ENCODE assay signal across 8 cellular contexts in genomic region chr19:797528-798414, GRCh38. TPM values are rescaled to one million over a fixed set of nuclear protein-coding genes. Genes with fewer than 3 reads are reported as not detected.
DNase-seq lines count a peak whose midpoint lies in the region; ATAC-seq and TF ChIP-seq lines count a peak whose summit lies in the region.

No MANE protein-coding gene starts in this region.

- ATAC-seq in HG02642 (IDR thresholded peaks at IDR 0.05; ENCODE audit: poor library complexity, unreplicated experiment) (peak; percentile 47), T-helper 17 cell (peak; percentile 22), right cardiac atrium (peak; percentile 16 to 27)

- peak; percentile 75 for DNase-seq in NCI-H128 (lab: John Stamatoyannopoulos, UW; ENCODE audit: unreplicated experiment)
- DNase-seq in T-helper 17 cell = peak; percentile 82 to 85 (median 84)
- peak in 47 of 56 donors; percentile 6 to 83 (median 57) for DNase-seq in amygdala (lab: John Stamatoyannopoulos, UW)
- DNase-seq in right cardiac atrium = peak; percentile 92 to 97 (median 96)
- peak; percentile 85 for DNase-seq in putamen (ENCODE audit: low spot score)
- DNase-seq in uterus = peak; percentile 86 to 89

- H3K4me3 Mint-ChIP-seq in T-helper 17 cell = peak overlapping the region; percentile 96

- H3K27me3 ChIP-seq in right cardiac atrium (ENCODE audit: control insufficient read depth, insufficient read depth) (no peaks in the 10 kb centered on the region), uterus (no peaks in the 10 kb centered on the region)

- peak overlapping the region; percentile 99 for H3K4me3 ChIP-seq in right cardiac atrium (ENCODE audit: low read length)
- peak overlapping the region; percentile 87 to 99 for H3K4me3 ChIP-seq in uterus

- H3K27ac ChIP-seq in right cardiac atrium (ENCODE audit: low read length) (peak overlapping the region; percentile 82), uterus (peak overlapping the region; percentile 96 to 99)

- H3K9me3 ChIP-seq in T-helper 17 cell (ENCODE audit: control insufficient read depth, low read length, poor library complexity, severe bottlenecking) (no peaks in the 10 kb centered on the region), right cardiac atrium (ENCODE audit: control insufficient read depth, low read length) (no peaks in the 10 kb centered on the region), uterus (no peaks in the 10 kb centered on the region)

- under 1% methylated on average over 125 of the region's 129 CpGs for WGBS in right cardiac atrium

- TF ChIP-seq POLR2A in GM10847 (IDR thresholded peaks at IDR 0.05; ENCODE audit: extremely low read depth, insufficient read length) = peak; percentile 6
- no peak for TF ChIP-seq POLR2A in uterus (IDR thresholded peaks at IDR 0.05)

- H3K36me3 ChIP-seq in uterus = no peaks in the 10 kb centered on the region

- H3K4me1 ChIP-seq in right cardiac atrium (ENCODE audit: control insufficient read depth, insufficient read depth, low read length) (peaks cover 19% of the 10 kb centered on the region), uterus (peaks cover 30 to 42% of the 10 kb centered on the region in 2 donors)

- no peaks in the 10 kb centered on the region for H3K36me3 Mint-ChIP-seq in T-helper 17 cell (ENCODE audit: low read depth)

- peaks cover 38% of the 10 kb centered on the region for H3K4me1 Mint-ChIP-seq in T-helper 17 cell

- H3K27me3 Mint-ChIP-seq in T-helper 17 cell = no peaks in the 10 kb centered on the region

- intact Hi-C loops in right cardiac atrium (cut with DNase I) (no loop called here), uterus (cut with DNase I; ENCODE audit: low total_unique reads) (no loop called here)

- peak in 2 of 4 experiments; percentile 35 to 36 for TF ChIP-seq CTCF in uterus (IDR thresholded peaks at IDR 0.05)

- H3K27ac Mint-ChIP-seq in T-helper 17 cell = peak overlapping the region; percentile 96

RNA-seq across cellular contexts. Expression of gene PTBP1, which starts 0.5 kb away (rescaled TPM):
- total RNA-seq in T-helper 17 cell (100 to 1,000 TPM; 334 to 341 TPM), right cardiac atrium (100 to 1,000 TPM in 1 of 4 donors, 10 to 100 TPM in 3; 67.5 to 119 (median 82.3) TPM), uterus (100 to 1,000 TPM in 2 of 4 donors, 10 to 100 TPM in 2; 45.0 to 278 (median 106) TPM)
- polyA plus RNA-seq in right cardiac atrium = 42.9 TPM

RNA-seq across cellular contexts. Expression of gene PLPPR3, which starts 24.0 kb away (rescaled TPM):
- not detected for total RNA-seq in T-helper 17 cell
- total RNA-seq in right cardiac atrium = not detected
- 0.05 TPM for polyA plus RNA-seq in right cardiac atrium
- total RNA-seq in uterus = 1 to 10 TPM in 1 of 4 donors, not detected in 3; 3.4 TPM

RNA-seq across cellular contexts. Expression of gene AZU1, which starts 29.9 kb away (rescaled TPM):
- 1 to 10 TPM in 1 of 2 donors, under 1 TPM in 1; 0.90 to 1.2 TPM for total RNA-seq in T-helper 17 cell
- total RNA-seq in right cardiac atrium = not detected
- 0.11 TPM for polyA plus RNA-seq in right cardiac atrium
- 1 to 10 TPM in 1 of 4 donors, under 1 TPM in 1, not detected in 2; 0.85 to 2.6 TPM for total RNA-seq in uterus

RNA-seq across cellular contexts. Expression of gene PRTN3, which starts 43.0 kb away (rescaled TPM):
- not detected for total RNA-seq in T-helper 17 cell
- total RNA-seq in right cardiac atrium = not detected
- polyA plus RNA-seq in right cardiac atrium = not detected
- 1 to 10 TPM in 1 of 4 donors, not detected in 3; 2.9 TPM for total RNA-seq in uterus

RNA-seq across cellular contexts. Expression of gene MISP, which starts 46.9 kb away (rescaled TPM):
- not detected for total RNA-seq in T-helper 17 cell
- under 1 TPM in 1 of 4 donors, not detected in 3; 0.22 TPM for total RNA-seq in right cardiac atrium
- 0.02 TPM for polyA plus RNA-seq in right cardiac atrium
- total RNA-seq in uterus = 1 to 10 TPM in 1 of 4 donors, under 1 TPM in 3; 0.26 to 5.5 (median 0.39) TPM

Comparison
In these comparisons a context has a peak if more than half of its experiments do, and no peak if none do; other contexts are left out.
1. Peak in every context shown above with its lines: DNase-seq, ATAC-seq, H3K4me3 ChIP-seq and H3K27ac ChIP-seq.